18 cellular contexts compared by ENCODE assay signal in genomic region chr11:33006010-33006409, GRCh38. TPM values are rescaled to one million over a fixed set of nuclear protein-coding genes. Genes with fewer than 3 reads are reported as not detected.
DNase-seq lines count a peak whose midpoint lies in the region; ATAC-seq lines count a peak whose summit lies in the region.
"Had no signal": no experiment of that assay in that cellular context is flagged by ENCODE, and none has a peak within 500 bp of the region (broad histone marks: within the 10 kb centered on the region; RNA-seq: fewer than 3 reads in every experiment).

No MANE protein-coding gene starts in this region.

- CTCF ChIA-PET in activated naive CD4-positive, alpha-beta T cell treated with anti-CD3 and anti-CD28 coated beads, Interleukin-2, amount 10 ng/mL, durations not matched to agents 7 days and 5 days (lab: Charles Lee) = no interaction called here

- no peak overlapping the region for H3K27ac Mint-ChIP-seq in activated naive CD8-positive, alpha-beta T cell
- H3K27ac Mint-ChIP-seq in activated naive CD8-positive, alpha-beta T cell treated with anti-CD3 and anti-CD28 coated beads for 36 hours = no peak overlapping the region
- peak overlapping the region; percentile 72 for H3K27ac Mint-ChIP-seq in T-helper 17 cell
- peak overlapping the region in 6 of 10 donors; percentile 19 to 76 (median 36) for H3K27ac Mint-ChIP-seq in naive thymus-derived CD8-positive, alpha-beta T cell
- no peak overlapping the region for H3K27ac Mint-ChIP-seq in activated naive CD4-positive, alpha-beta T cell treated with anti-CD3 and anti-CD28 coated beads, Interleukin-2, amount 10 ng/mL, durations not matched to agents 7 days and 5 days
- H3K27ac Mint-ChIP-seq: B cell had no signal

- H3K4me3 Mint-ChIP-seq in activated naive CD8-positive, alpha-beta T cell = peak overlapping the region; percentile 40
- no peak overlapping the region for H3K4me3 Mint-ChIP-seq in activated naive CD8-positive, alpha-beta T cell treated with anti-CD3 and anti-CD28 coated beads for 36 hours
- no peak overlapping the region for H3K4me3 Mint-ChIP-seq in T-helper 17 cell
- H3K4me3 Mint-ChIP-seq in naive thymus-derived CD8-positive, alpha-beta T cell = peak overlapping the region in 5 of 10 donors; percentile 12 to 65 (median 55)
- H3K4me3 Mint-ChIP-seq in activated naive CD4-positive, alpha-beta T cell treated with anti-CD3 and anti-CD28 coated beads, Interleukin-2, amount 10 ng/mL, durations not matched to agents 7 days and 5 days = no peak overlapping the region
- H3K4me3 Mint-ChIP-seq: B cell had no signal

- peaks cover 4% of the 10 kb centered on the region for H3K9me3 Mint-ChIP-seq in activated naive CD8-positive, alpha-beta T cell (ENCODE audit: low read depth)
- no peaks in the 10 kb centered on the region for H3K9me3 Mint-ChIP-seq in activated naive CD8-positive, alpha-beta T cell treated with anti-CD3 and anti-CD28 coated beads for 36 hours
- no peaks in the 10 kb centered on the region for H3K9me3 Mint-ChIP-seq in naive thymus-derived CD8-positive, alpha-beta T cell
- no peaks in the 10 kb centered on the region for H3K9me3 Mint-ChIP-seq in activated naive CD4-positive, alpha-beta T cell treated with anti-CD3 and anti-CD28 coated beads, Interleukin-2, amount 10 ng/mL, durations not matched to agents 7 days and 5 days
- H3K9me3 Mint-ChIP-seq: CD4-positive, alpha-beta memory T cell had no signal

- peaks cover 35% of the 10 kb centered on the region for H3K4me1 Mint-ChIP-seq in activated naive CD8-positive, alpha-beta T cell (ENCODE audit: low read depth)
- H3K4me1 Mint-ChIP-seq in activated naive CD8-positive, alpha-beta T cell treated with anti-CD3 and anti-CD28 coated beads for 36 hours = peaks cover 28% of the 10 kb centered on the region
- peaks cover 25% of the 10 kb centered on the region for H3K4me1 Mint-ChIP-seq in T-helper 17 cell
- H3K4me1 Mint-ChIP-seq in naive thymus-derived CD8-positive, alpha-beta T cell = peaks cover 18 to 42% (median 33%) of the 10 kb centered on the region in 4 donors
- peaks cover 31% of the 10 kb centered on the region for H3K4me1 Mint-ChIP-seq in activated naive CD4-positive, alpha-beta T cell treated with anti-CD3 and anti-CD28 coated beads, Interleukin-2, amount 10 ng/mL, durations not matched to agents 7 days and 5 days
- H3K4me1 Mint-ChIP-seq: B cell had no signal

- H3K9me3 ChIP-seq in T-helper 17 cell (ENCODE audit: control insufficient read depth, low read length, poor library complexity, severe bottlenecking) = no peaks in the 10 kb centered on the region
- H3K9me3 ChIP-seq: BLaER1 had no signal

- no peak for ATAC-seq in T-helper 17 cell
- ATAC-seq in naive thymus-derived CD8-positive, alpha-beta T cell = no peak

- POLR2A ChIA-PET in naive thymus-derived CD8-positive, alpha-beta T cell (lab: Charles Lee) = interaction anchor here (4.2 kb wide), 1 partner anchor 10 kb away, joined by 17 read pairs; the partner anchor contains the start of gene DEPDC7

- no peaks in the 10 kb centered on the region for H3K27me3 Mint-ChIP-seq in activated naive CD8-positive, alpha-beta T cell
- no peaks in the 10 kb centered on the region for H3K27me3 Mint-ChIP-seq in activated naive CD8-positive, alpha-beta T cell treated with anti-CD3 and anti-CD28 coated beads for 36 hours
- no peaks in the 10 kb centered on the region for H3K27me3 Mint-ChIP-seq in T-helper 17 cell
- no peaks in the 10 kb centered on the region for H3K27me3 Mint-ChIP-seq in naive thymus-derived CD8-positive, alpha-beta T cell
- peaks cover 67% of the 10 kb centered on the region for H3K27me3 Mint-ChIP-seq in activated naive CD4-positive, alpha-beta T cell treated with anti-CD3 and anti-CD28 coated beads, Interleukin-2, amount 10 ng/mL, durations not matched to agents 7 days and 5 days

- H3K36me3 Mint-ChIP-seq in activated naive CD8-positive, alpha-beta T cell = peaks cover 2% of the 10 kb centered on the region
- no peaks in the 10 kb centered on the region for H3K36me3 Mint-ChIP-seq in activated naive CD8-positive, alpha-beta T cell treated with anti-CD3 and anti-CD28 coated beads for 36 hours
- no peaks in the 10 kb centered on the region for H3K36me3 Mint-ChIP-seq in T-helper 17 cell (ENCODE audit: low read depth)
- H3K36me3 Mint-ChIP-seq in naive thymus-derived CD8-positive, alpha-beta T cell = no peaks in the 10 kb centered on the region
- no peaks in the 10 kb centered on the region for H3K36me3 Mint-ChIP-seq in activated naive CD4-positive, alpha-beta T cell treated with anti-CD3 and anti-CD28 coated beads, Interleukin-2, amount 10 ng/mL, durations not matched to agents 7 days and 5 days
- H3K36me3 Mint-ChIP-seq: CD4-positive, alpha-beta memory T cell had no signal

- no peak for DNase-seq in activated naive CD8-positive, alpha-beta T cell treated with anti-CD3 and anti-CD28 coated beads for 36 hours
- no peak for DNase-seq in T-helper 17 cell
- no peak for DNase-seq in naive thymus-derived CD8-positive, alpha-beta T cell
- no peak for DNase-seq in activated naive CD4-positive, alpha-beta T cell treated with anti-CD3 and anti-CD28 coated beads, Interleukin-2, amount 10 ng/mL, durations not matched to agents 7 days and 5 days
- no peak for DNase-seq in HUDEP-2 (lab: John Stamatoyannopoulos, UW; ENCODE audit: unreplicated experiment in 76 of 76)
- DNase-seq in activated CD4-positive, alpha-beta T cell treated with anti-CD3 and anti-CD28 coated beads for 4 hours = no peak
- DNase-seq: Calu3, COR-L47, DMS79, EL, GDM1, GM23248, H7, HCEC 1CT had no signal

RNA-seq across cellular contexts. Expression of gene DEPDC7, which starts 9.7 kb away (rescaled TPM):
- 1 to 10 TPM; 3.4 TPM for total RNA-seq in activated naive CD8-positive, alpha-beta T cell treated with anti-CD3 and anti-CD28 coated beads for 36 hours
- total RNA-seq in T-helper 17 cell = under 1 TPM; 0.47 to 0.70 TPM
- 10 to 100 TPM; 11.7 to 13.6 TPM for total RNA-seq in naive thymus-derived CD8-positive, alpha-beta T cell
- polyA plus RNA-seq in naive thymus-derived CD8-positive, alpha-beta T cell = 1 to 10 TPM in 2 of 3 donors, under 1 TPM in 1; 0.77 to 2.7 (median 1.1) TPM
- total RNA-seq: B cell had no signal

RNA-seq across cellular contexts. Expression of gene TCP11L1, which starts 33.4 kb away (rescaled TPM):
- 10 to 100 TPM; 13.1 to 15.0 TPM for total RNA-seq in activated naive CD8-positive, alpha-beta T cell treated with anti-CD3 and anti-CD28 coated beads for 36 hours
- total RNA-seq in T-helper 17 cell = 10 to 100 TPM; 13.6 to 15.0 TPM
- 10 to 100 TPM; 17.5 to 20.1 TPM for total RNA-seq in naive thymus-derived CD8-positive, alpha-beta T cell
- polyA plus RNA-seq in naive thymus-derived CD8-positive, alpha-beta T cell = 1 to 10 TPM; 2.3 to 3.0 (median 2.4) TPM

Comparison
In these comparisons a context has a peak if more than half of its experiments do, and no peak if none do; other contexts are left out.
1. H3K27ac Mint-ChIP-seq: peak in T-helper 17 cell (single experiment) and naive thymus-derived CD8-positive, alpha-beta T cell (6 of 10); none in activated naive CD8-positive, alpha-beta T cell (single experiment), activated naive CD8-positive, alpha-beta T cell treated with anti-CD3 and anti-CD28 coated beads for 36 hours (single experiment) and activated naive CD4-positive, alpha-beta T cell treated with anti-CD3 and anti-CD28 coated beads, Interleukin-2, amount 10 ng/mL, durations not matched to agents 7 days and 5 days (single experiment).